ENCODE assay signal across 21 cellular contexts in genomic region chr11:104873252-104873651, GRCh38. TPM values are rescaled to one million over a fixed set of nuclear protein-coding genes. Genes with fewer than 3 reads are reported as not detected.
A peak's percentile ranks its signal among the peaks of the same experiment; 100 is the strongest.
DNase-seq lines count a peak whose midpoint lies in the region; ATAC-seq and TF ChIP-seq lines count a peak whose summit lies in the region.
"Had no signal": no experiment of that assay in that cellular context is flagged by ENCODE, and none has a peak within 500 bp of the region (broad histone marks: within the 10 kb centered on the region; RNA-seq: fewer than 3 reads in every experiment).

No MANE protein-coding gene starts in this region.

- H3K27ac ChIP-seq in GM23338 (ENCODE audit: low read depth) (no peak overlapping the region), caudate nucleus (ENCODE audit: low read depth, low read length) (no peak overlapping the region)
- H3K27ac ChIP-seq: foreskin keratinocyte, right lobe of liver, upper lobe of left lung had no signal

- 0 out of 2 replicates have a peak, but pooled peaks cover 6% of the 10 kb centered on the region for H3K4me1 ChIP-seq in GM23338 (ENCODE audit: insufficient read depth)
- H3K4me1 ChIP-seq: foreskin keratinocyte, right lobe of liver, upper lobe of left lung had no signal

- H3K27me3 ChIP-seq in GM23338 (ENCODE audit: insufficient read depth), result no peaks in the 10 kb centered on the region
- H3K27me3 ChIP-seq: foreskin keratinocyte, MG63, right lobe of liver, upper lobe of left lung had no signal

- H3K9me2 ChIP-seq in GM23338 (ENCODE audit: insufficient read depth), result peaks cover 8% of the 10 kb centered on the region; the same call in 1 of the 2 replicates

- H3K4me3 Mint-ChIP-seq in GM23338, result no peak overlapping the region
- H3K4me3 Mint-ChIP-seq in glutamatergic neuron (ENCODE audit: unreplicated experiment), result no peak overlapping the region
- H3K4me3 Mint-ChIP-seq: activated naive CD4-positive, alpha-beta T cell treated with anti-CD3 and anti-CD28 coated beads, Interleukin-2, amount 10 ng/mL, durations not matched to agents 7 days and 5 days; CD8-positive, alpha-beta memory T cell had no signal

- H3K4me2 ChIP-seq in GM23338, result no peak overlapping the region

- peak; percentile 51; the same call in 2 of the 3 replicates for ATAC-seq in GM23338
- ATAC-seq: foreskin keratinocyte, right lobe of liver had no signal

- no peak overlapping the region for H3K27ac Mint-ChIP-seq in GM23338
- no peak overlapping the region for H3K27ac Mint-ChIP-seq in glutamatergic neuron (ENCODE audit: unreplicated experiment)
- H3K27ac Mint-ChIP-seq: activated naive CD4-positive, alpha-beta T cell treated with anti-CD3 and anti-CD28 coated beads, Interleukin-2, amount 10 ng/mL, durations not matched to agents 7 days and 5 days; CD8-positive, alpha-beta memory T cell had no signal

- H3K9me3 Mint-ChIP-seq in GM23338, result no peaks in the 10 kb centered on the region; the same call in 2 of the 3 replicates
- no peaks in the 10 kb centered on the region for H3K9me3 Mint-ChIP-seq in glutamatergic neuron (ENCODE audit: unreplicated experiment)
- H3K9me3 Mint-ChIP-seq: CD8-positive, alpha-beta memory T cell had no signal

- H4K20me1 ChIP-seq in GM23338 (replicated peaks; ENCODE audit: insufficient read depth), result no peaks in the 10 kb centered on the region

- TF ChIP-seq CTCF in GM23338 (conservative IDR thresholded peaks at IDR 0.05; ENCODE audit: low read depth in 2 of 2), result peak; percentile 58
- peak; percentile 21 for TF ChIP-seq CTCF in glutamatergic neuron (IDR thresholded peaks at IDR 0.05; ENCODE audit: partially characterized antibody, unreplicated experiment)

- no peak overlapping the region for H2AFZ ChIP-seq in GM23338

- H3K36me3 Mint-ChIP-seq in GM23338 (ENCODE audit: low read depth) (peaks cover 2% of the 10 kb centered on the region; the same call in 1 of the 3 replicates), glutamatergic neuron (ENCODE audit: unreplicated experiment) (no peaks in the 10 kb centered on the region)
- H3K36me3 Mint-ChIP-seq: CD8-positive, alpha-beta memory T cell had no signal

- no peaks in the 10 kb centered on the region for H3F3A ChIP-seq in GM23338 (replicated peaks; ENCODE audit: low read depth)

- H3K4me1 Mint-ChIP-seq in GM23338, result peaks cover 9% of the 10 kb centered on the region
- no peaks in the 10 kb centered on the region for H3K4me1 Mint-ChIP-seq in glutamatergic neuron (ENCODE audit: low read depth, unreplicated experiment)

- H3K27me3 Mint-ChIP-seq in GM23338 (ENCODE audit: insufficient read depth, low read depth, poor library complexity) (no peaks in the 10 kb centered on the region), glutamatergic neuron (ENCODE audit: unreplicated experiment) (peaks cover 1% of the 10 kb centered on the region)
- H3K27me3 Mint-ChIP-seq: activated naive CD4-positive, alpha-beta T cell treated with anti-CD3 and anti-CD28 coated beads, Interleukin-2, amount 10 ng/mL, durations not matched to agents 7 days and 5 days; CD8-positive, alpha-beta memory T cell had no signal

- H3K4me3 ChIP-seq in GM23338, result no peak overlapping the region
- H3K4me3 ChIP-seq: MG63, right lobe of liver, upper lobe of left lung had no signal

- H3K36me3 ChIP-seq in GM23338 (ENCODE audit: insufficient read depth), result no peaks in the 10 kb centered on the region
- H3K36me3 ChIP-seq: MG63, right lobe of liver, upper lobe of left lung had no signal

- DNase-seq in DMS53 (lab: John Stamatoyannopoulos, UW), result peak; percentile 39
- DNase-seq in DMS53 treated with DMSO at 0.1 percent for 48 hours (lab: John Stamatoyannopoulos, UW; ENCODE audit: unreplicated experiment), result no peak
- DNase-seq in GM23338 (ENCODE audit: low spot score), result peak; percentile 56
- DNase-seq in OCI-M1 (lab: John Stamatoyannopoulos, UW), result peak; percentile 0
- DNase-seq in glutamatergic neuron, result peak; percentile 14
- no peak for DNase-seq in cerebellar cortex (ENCODE audit: low spot score)
- no peak for DNase-seq in inferior parietal cortex (ENCODE audit: extremely low spot score)
- no peak for DNase-seq in caudate nucleus (lab: John Stamatoyannopoulos, UW)
- DNase-seq: activated naive CD4-positive, alpha-beta T cell treated with anti-CD3 and anti-CD28 coated beads, Interleukin-2, amount 10 ng/mL, durations not matched to agents 7 days and 5 days; effector CD8-positive, alpha-beta T cell; foreskin keratinocyte; HCEC 1CT; MG63; NCI-H2171; nucleus accumbens; right lobe of liver; stimulated activated CD4-positive, alpha-beta T cell treated with anti-CD3 and anti-CD28 coated beads, Interleukin-4, amount 100 ng/mL, for 4 hours had no signal

- no peaks in the 10 kb centered on the region for H3K79me2 ChIP-seq in GM23338 (replicated peaks; ENCODE audit: insufficient read depth)

TF ChIP-seq in GM23338, 12 proteins besides CTCF, POLR2A, EP300 and RAD21 (continues in another document):
- TF ChIP-seq, protein P1, sequence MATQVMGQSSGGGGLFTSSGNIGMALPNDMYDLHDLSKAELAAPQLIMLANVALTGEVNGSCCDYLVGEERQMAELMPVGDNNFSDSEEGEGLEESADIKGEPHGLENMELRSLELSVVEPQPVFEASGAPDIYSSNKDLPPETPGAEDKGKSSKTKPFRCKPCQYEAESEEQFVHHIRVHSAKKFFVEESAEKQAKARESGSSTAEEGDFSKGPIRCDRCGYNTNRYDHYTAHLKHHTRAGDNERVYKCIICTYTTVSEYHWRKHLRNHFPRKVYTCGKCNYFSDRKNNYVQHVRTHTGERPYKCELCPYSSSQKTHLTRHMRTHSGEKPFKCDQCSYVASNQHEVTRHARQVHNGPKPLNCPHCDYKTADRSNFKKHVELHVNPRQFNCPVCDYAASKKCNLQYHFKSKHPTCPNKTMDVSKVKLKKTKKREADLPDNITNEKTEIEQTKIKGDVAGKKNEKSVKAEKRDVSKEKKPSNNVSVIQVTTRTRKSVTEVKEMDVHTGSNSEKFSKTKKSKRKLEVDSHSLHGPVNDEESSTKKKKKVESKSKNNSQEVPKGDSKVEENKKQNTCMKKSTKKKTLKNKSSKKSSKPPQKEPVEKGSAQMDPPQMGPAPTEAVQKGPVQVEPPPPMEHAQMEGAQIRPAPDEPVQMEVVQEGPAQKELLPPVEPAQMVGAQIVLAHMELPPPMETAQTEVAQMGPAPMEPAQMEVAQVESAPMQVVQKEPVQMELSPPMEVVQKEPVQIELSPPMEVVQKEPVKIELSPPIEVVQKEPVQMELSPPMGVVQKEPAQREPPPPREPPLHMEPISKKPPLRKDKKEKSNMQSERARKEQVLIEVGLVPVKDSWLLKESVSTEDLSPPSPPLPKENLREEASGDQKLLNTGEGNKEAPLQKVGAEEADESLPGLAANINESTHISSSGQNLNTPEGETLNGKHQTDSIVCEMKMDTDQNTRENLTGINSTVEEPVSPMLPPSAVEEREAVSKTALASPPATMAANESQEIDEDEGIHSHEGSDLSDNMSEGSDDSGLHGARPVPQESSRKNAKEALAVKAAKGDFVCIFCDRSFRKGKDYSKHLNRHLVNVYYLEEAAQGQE (IDR thresholded peaks at IDR 0.05; ENCODE audit: unreplicated experiment), result no peak

RNA-seq across cellular contexts. Expression of gene CASP12, which starts 25.0 kb away (rescaled TPM):
- total RNA-seq in GM23338 (2014; rRNA removed; shearing (Covaris generic)), result not detected in 2 replicates
- polyA plus RNA-seq in GM23338 (2016; fragmentation: Nextera tagmentation; extraction: Ambion mirVana), result not detected in 2 replicates
- not detected for total RNA-seq in glutamatergic neuron (ENCODE audit: unreplicated experiment)
- total RNA-seq: bronchial epithelial cell; CD8-positive, alpha-beta memory T cell; foreskin keratinocyte; HT1080; right lobe of liver had no signal
- polyA plus RNA-seq: CD8-positive, alpha-beta memory T cell; foreskin keratinocyte had no signal

Comparison
In these comparisons a context has a peak if more than half of its experiments do, and no peak if none do; other contexts are left out.
1. DNase-seq: peak in DMS53 (single experiment), GM23338 (single experiment), OCI-M1 (single experiment) and glutamatergic neuron (single experiment); none in DMS53 treated with DMSO at 0.1 percent for 48 hours (single experiment), cerebellar cortex (single experiment), inferior parietal cortex (single experiment) and caudate nucleus (0 of 61).